In the genomic region with DNA sequence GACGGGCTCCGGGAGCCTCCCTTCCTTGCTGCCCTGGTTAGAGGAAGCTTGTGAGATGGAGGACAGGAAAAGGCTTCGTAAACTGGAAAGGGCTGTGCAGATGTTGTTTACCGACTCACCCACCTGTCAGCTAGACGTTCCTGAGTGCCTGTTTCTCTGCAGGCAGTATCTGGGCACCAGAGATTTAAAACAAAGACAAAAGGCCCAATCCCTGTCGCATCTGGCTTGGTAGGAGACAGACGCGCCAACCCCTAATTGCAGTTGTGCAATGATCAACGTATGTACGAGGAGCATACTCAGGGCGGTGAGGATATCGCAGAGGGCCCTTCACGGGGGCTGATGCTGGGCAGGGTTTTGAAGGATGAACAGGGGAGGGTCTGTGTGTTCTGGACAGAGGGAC, we compare ENCODE assay signal across 1 cellular context.
TF ChIP-seq lines count a peak whose summit lies in the region.

No MANE protein-coding gene starts in this region.

TF ChIP-seq in HEK293, 187 proteins besides CTCF, POLR2A, EP300 and RAD21 (continued from another document):
- TF ChIP-seq, protein P1, sequence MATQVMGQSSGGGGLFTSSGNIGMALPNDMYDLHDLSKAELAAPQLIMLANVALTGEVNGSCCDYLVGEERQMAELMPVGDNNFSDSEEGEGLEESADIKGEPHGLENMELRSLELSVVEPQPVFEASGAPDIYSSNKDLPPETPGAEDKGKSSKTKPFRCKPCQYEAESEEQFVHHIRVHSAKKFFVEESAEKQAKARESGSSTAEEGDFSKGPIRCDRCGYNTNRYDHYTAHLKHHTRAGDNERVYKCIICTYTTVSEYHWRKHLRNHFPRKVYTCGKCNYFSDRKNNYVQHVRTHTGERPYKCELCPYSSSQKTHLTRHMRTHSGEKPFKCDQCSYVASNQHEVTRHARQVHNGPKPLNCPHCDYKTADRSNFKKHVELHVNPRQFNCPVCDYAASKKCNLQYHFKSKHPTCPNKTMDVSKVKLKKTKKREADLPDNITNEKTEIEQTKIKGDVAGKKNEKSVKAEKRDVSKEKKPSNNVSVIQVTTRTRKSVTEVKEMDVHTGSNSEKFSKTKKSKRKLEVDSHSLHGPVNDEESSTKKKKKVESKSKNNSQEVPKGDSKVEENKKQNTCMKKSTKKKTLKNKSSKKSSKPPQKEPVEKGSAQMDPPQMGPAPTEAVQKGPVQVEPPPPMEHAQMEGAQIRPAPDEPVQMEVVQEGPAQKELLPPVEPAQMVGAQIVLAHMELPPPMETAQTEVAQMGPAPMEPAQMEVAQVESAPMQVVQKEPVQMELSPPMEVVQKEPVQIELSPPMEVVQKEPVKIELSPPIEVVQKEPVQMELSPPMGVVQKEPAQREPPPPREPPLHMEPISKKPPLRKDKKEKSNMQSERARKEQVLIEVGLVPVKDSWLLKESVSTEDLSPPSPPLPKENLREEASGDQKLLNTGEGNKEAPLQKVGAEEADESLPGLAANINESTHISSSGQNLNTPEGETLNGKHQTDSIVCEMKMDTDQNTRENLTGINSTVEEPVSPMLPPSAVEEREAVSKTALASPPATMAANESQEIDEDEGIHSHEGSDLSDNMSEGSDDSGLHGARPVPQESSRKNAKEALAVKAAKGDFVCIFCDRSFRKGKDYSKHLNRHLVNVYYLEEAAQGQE (tag by site-specific recombination; IDR thresholded peaks at IDR 0.05), result no peak
- TF ChIP-seq, protein P2, sequence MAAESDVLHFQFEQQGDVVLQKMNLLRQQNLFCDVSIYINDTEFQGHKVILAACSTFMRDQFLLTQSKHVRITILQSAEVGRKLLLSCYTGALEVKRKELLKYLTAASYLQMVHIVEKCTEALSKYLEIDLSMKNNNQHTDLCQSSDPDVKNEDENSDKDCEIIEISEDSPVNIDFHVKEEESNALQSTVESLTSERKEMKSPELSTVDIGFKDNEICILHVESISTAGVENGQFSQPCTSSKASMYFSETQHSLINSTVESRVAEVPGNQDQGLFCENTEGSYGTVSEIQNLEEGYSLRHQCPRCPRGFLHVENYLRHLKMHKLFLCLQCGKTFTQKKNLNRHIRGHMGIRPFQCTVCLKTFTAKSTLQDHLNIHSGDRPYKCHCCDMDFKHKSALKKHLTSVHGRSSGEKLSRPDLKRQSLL (tag by site-specific recombination; IDR thresholded peaks at IDR 0.05), result no peak
- TF ChIP-seq ZNF266 (tag by site-specific recombination; IDR thresholded peaks at IDR 0.05; ENCODE audit: low read depth) (no peak), ZNF146 (tag by site-specific recombination; IDR thresholded peaks at IDR 0.05) (no peak), YY2 (tag by site-specific recombination; IDR thresholded peaks at IDR 0.05) (no peak)
TF ChIP-seq in HEK293: peak in this region for 0.
